In the genomic region with DNA sequence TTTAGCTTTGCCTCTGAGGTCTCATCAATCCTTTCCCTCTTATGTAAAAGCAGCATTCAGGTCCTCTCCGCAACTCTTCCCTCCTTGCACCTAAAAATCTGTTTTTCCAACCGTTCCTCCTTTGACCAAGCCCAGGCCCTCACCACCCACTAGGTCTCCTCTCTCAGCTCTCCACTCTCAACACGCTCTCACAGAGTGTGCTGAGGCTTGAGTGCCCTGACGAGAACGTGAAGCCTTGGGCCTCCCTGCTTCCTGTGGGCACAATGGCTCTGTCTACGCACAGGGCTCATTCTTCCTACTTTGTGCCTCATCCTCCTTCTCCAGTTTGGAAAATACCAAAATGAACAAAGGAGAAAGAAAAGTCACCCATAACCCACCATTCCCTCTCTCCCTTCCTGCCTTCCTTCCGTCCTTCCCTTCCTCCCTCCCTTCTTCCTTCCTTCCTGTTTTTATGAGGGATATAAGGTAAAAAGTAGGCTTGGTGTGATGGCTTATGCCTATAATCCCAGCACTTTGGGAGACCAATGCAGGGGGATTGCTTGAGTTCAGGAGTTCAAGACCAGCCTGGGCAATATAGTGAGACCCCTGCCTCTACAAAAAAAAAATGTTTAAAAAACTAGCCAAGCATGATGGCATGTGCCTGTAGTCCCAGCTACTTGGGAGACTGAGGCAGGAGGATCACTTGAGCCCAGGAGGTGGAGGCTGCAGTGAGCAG, we compare ENCODE assay signal across 27 cellular contexts. TPM values are rescaled to one million over a fixed set of nuclear protein-coding genes. Genes with fewer than 3 reads are reported as not detected.
"Had no signal": no experiment of that assay in that cellular context is flagged by ENCODE, and none has a peak within 500 bp of the region (broad histone marks: within the 10 kb centered on the region; RNA-seq: fewer than 3 reads in every experiment).

No MANE protein-coding gene starts in this region.

- H3K27ac Mint-ChIP-seq: activated CD4-positive, alpha-beta memory T cell treated with anti-CD3 and anti-CD28 coated beads, Interleukin-2, amount 10 ng/mL, durations not matched to agents 7 days and 5 days; activated CD4-positive, alpha-beta T cell treated with anti-CD3 and anti-CD28 coated beads for 36 hours; activated naive CD4-positive, alpha-beta T cell treated with anti-CD3 and anti-CD28 coated beads for 36 hours; activated naive CD8-positive, alpha-beta T cell; activated T-helper 17 cell treated with anti-CD3 and anti-CD28 coated beads, Interleukin-2, amount 50 U/mL, for 72 hours; T-helper 17 cell had no signal

- FAIRE-seq: astrocyte had no signal

- H3K9me3 Mint-ChIP-seq: activated CD4-positive, alpha-beta memory T cell treated with anti-CD3 and anti-CD28 coated beads, Interleukin-2, amount 10 ng/mL, durations not matched to agents 7 days and 5 days; activated naive CD4-positive, alpha-beta T cell treated with anti-CD3 and anti-CD28 coated beads for 36 hours; activated T-helper 17 cell treated with anti-CD3 and anti-CD28 coated beads, Interleukin-2, amount 50 U/mL, for 72 hours had no signal

- ATAC-seq: activated CD4-positive, alpha-beta T cell treated with anti-CD3 and anti-CD28 coated beads for 36 hours; activated T-helper 17 cell treated with anti-CD3 and anti-CD28 coated beads, Interleukin-2, amount 50 U/mL, for 72 hours; T-helper 17 cell had no signal

- H3K36me3 Mint-ChIP-seq: activated naive CD8-positive, alpha-beta T cell; brain had no signal

- H3K4me3 Mint-ChIP-seq: activated CD4-positive, alpha-beta memory T cell treated with anti-CD3 and anti-CD28 coated beads, Interleukin-2, amount 10 ng/mL, durations not matched to agents 7 days and 5 days; activated CD4-positive, alpha-beta T cell treated with anti-CD3 and anti-CD28 coated beads for 36 hours; activated naive CD4-positive, alpha-beta T cell treated with anti-CD3 and anti-CD28 coated beads for 36 hours; activated naive CD8-positive, alpha-beta T cell; activated T-helper 17 cell treated with anti-CD3 and anti-CD28 coated beads, Interleukin-2, amount 50 U/mL, for 72 hours; brain; T-helper 17 cell had no signal

- H3K36me3 ChIP-seq: MG63 had no signal

- H3K27me3 Mint-ChIP-seq: activated CD4-positive, alpha-beta memory T cell treated with anti-CD3 and anti-CD28 coated beads, Interleukin-2, amount 10 ng/mL, durations not matched to agents 7 days and 5 days; activated CD4-positive, alpha-beta T cell treated with anti-CD3 and anti-CD28 coated beads for 36 hours; activated naive CD8-positive, alpha-beta T cell; brain had no signal

- H3K4me1 Mint-ChIP-seq: activated CD4-positive, alpha-beta memory T cell treated with anti-CD3 and anti-CD28 coated beads, Interleukin-2, amount 10 ng/mL, durations not matched to agents 7 days and 5 days; activated CD4-positive, alpha-beta T cell treated with anti-CD3 and anti-CD28 coated beads for 36 hours; activated T-helper 17 cell treated with anti-CD3 and anti-CD28 coated beads, Interleukin-2, amount 50 U/mL, for 72 hours had no signal

- DNase-seq: activated CD4-positive, alpha-beta memory T cell treated with anti-CD3 and anti-CD28 coated beads, Interleukin-2, amount 10 ng/mL, durations not matched to agents 7 days and 5 days; activated CD4-positive, alpha-beta T cell treated with anti-CD3 and anti-CD28 coated beads for 36 hours; activated CD4-positive, alpha-beta T cell treated with anti-CD3 and anti-CD28 coated beads, Interleukin-2, amount 50 U/mL, for 1 hour; activated gamma-delta T cell; activated naive CD4-positive, alpha-beta T cell treated with anti-CD3 and anti-CD28 coated beads for 36 hours; activated T-cell treated with anti-CD3 and anti-CD28 coated beads for 4 hours; activated T-cell treated with anti-CD3 and anti-CD28 coated beads, Interleukin-2, amount 50 U/mL, for 48 hours; amygdala; MG63; MV-4-11; NCI-H1092 treated with DMSO at 0.1 percent for 48 hours; NCI-H1417 treated with DMSO at 0.1 percent for 48 hours; NCI-H1694; NCI-H2029; NCI-H2107; NCI-H2171 treated with DMSO at 0.1 percent for 48 hours; NCI-H226; NCI-H526 treated with DMSO at 0.1 percent for 48 hours; NCI-H82; SIG-M5; T-helper 17 cell; T-helper 9 cell had no signal

- H3K4me3 ChIP-seq: MG63 had no signal

- H3K27me3 ChIP-seq: MG63 had no signal

- H3K9me3 ChIP-seq: MG63 had no signal

RNA-seq across cellular contexts. Expression of gene SSTR2, which starts 41.0 kb away (rescaled TPM):
- total RNA-seq: activated naive CD4-positive, alpha-beta T cell treated with anti-CD3 and anti-CD28 coated beads for 36 hours; OCI-LY7; T-helper 17 cell had no signal
